Comparison of ENCODE assay signal across 8 cellular contexts in genomic region chr10:78972160-78972946, GRCh38.
DNase-seq lines count a peak whose midpoint lies in the region; ATAC-seq, FAIRE-seq and TF ChIP-seq lines count a peak whose summit lies in the region.

No MANE protein-coding gene starts in this region.

- H2AFZ ChIP-seq in HepG2 (ENCODE audit: low read length), result no peak overlapping the region

- BruUV-seq in HepG2 (replicated peaks; lab: Mats Ljungman, UMichigan), result no TSS peak

- peak; percentile 61 for FAIRE-seq in HepG2 (lab: Jason Lieb, UNC)

- H3K27ac ChIP-seq in BLaER1 (no peak overlapping the region), cingulate gyrus (ENCODE audit: low read depth, low read length) (peak overlapping the region; percentile 98), HepG2 (ENCODE audit: extremely low read length, insufficient read depth, low read length) (peak overlapping the region; percentile 98)

- TF ChIP-seq POLR2A in HepG2 (IDR thresholded peaks at IDR 0.05; ENCODE audit: insufficient read depth in 1 of 2, low read depth in 2 of 2, low read length in 2 of 2), result no peak; a peak in 1 of 4 replicates

- peak; percentile 36 for TF ChIP-seq RAD21 in HepG2 (CRISPR knock-in tag; IDR thresholded peaks at IDR 0.05)

- H3K4me2 ChIP-seq in BLaER1, result peak overlapping the region; percentile 94
- H3K4me2 ChIP-seq in HepG2 (ENCODE audit: low read depth, low read length), result peak overlapping the region; percentile 99

- intact Hi-C loops in HepG2 (cut with micrococcal nuclease; ENCODE audit: unreplicated experiment), result loop anchor here (2.0 to 10.0 kb wide), 5 partner anchors 36 to 514 kb away; no protein-coding TSS in a partner anchor

- 0% methylated on average over 7 of the region's 11 CpGs for WGBS in HepG2 (ENCODE audit: low lambda C conversion rate)

- ATAC-seq in HepG2 (peak; percentile 67), GM21423 (IDR thresholded peaks at IDR 0.05; ENCODE audit: unreplicated experiment) (no peak)

- in situ Hi-C loops in HepG2 (cut with HindIII; ENCODE audit: extremely low pct_ligation_motif_present, low pct_unique_long_range_greater_than_20kb) (loop anchor here (5.0 kb wide), 1 partner anchor 215 kb away; no protein-coding TSS in a partner anchor), GM13976 (cut with MboI; ENCODE audit: low sequenced_read_pairs, unreplicated experiment) (no loop called here)

- no peak overlapping the region for H3K9ac ChIP-seq in BLaER1
- peak overlapping the region; percentile 97 for H3K9ac ChIP-seq in HepG2 (ENCODE audit: insufficient read depth, low read depth, low read length)

- DNase-seq in M059J (ENCODE audit: low read depth), result peak; percentile 98
- peak; percentile 80 for DNase-seq in HepG2 (ENCODE audit: low spot score)
- DNase-seq in stromal cell of bone marrow (ENCODE audit: low read depth), result peak; percentile 92
- DNase-seq in GM13976 (ENCODE audit: low spot score), result no peak
- DNase-seq in NCI-H2081 (lab: John Stamatoyannopoulos, UW), result no peak

- H3K4me1 ChIP-seq in BLaER1, result peaks cover 66% of the 10 kb centered on the region
- peaks cover 92% of the 10 kb centered on the region for H3K4me1 ChIP-seq in HepG2 (ENCODE audit: insufficient read depth, low read length)

- no peak overlapping the region for H3K4me3 ChIP-seq in BLaER1
- peak overlapping the region; percentile 40 to 76 (median 59) for H3K4me3 ChIP-seq in HepG2 (replicated peaks in 1 of 3; ENCODE audit: insufficient read depth in 1 of 3, low read depth in 2 of 3, low read length in 3 of 3)

- H3K79me2 ChIP-seq in HepG2 (ENCODE audit: insufficient read depth, low read length), result no peaks in the 10 kb centered on the region

- peak in 1 of 2 experiments; percentile 20; a peak in 1 of 4 replicates for TF ChIP-seq EP300 in HepG2 (IDR thresholded peaks at IDR 0.05; ENCODE audit: low read depth in 2 of 2, low read length in 2 of 2)
- TF ChIP-seq EP300 in HepG2 (CRISPR knock-in tag; IDR thresholded peaks at IDR 0.05; ENCODE audit: borderline replicate concordance), result peak; percentile 58; the same call in 1 of the 2 replicates

- CTCF ChIA-PET in HepG2 (lab: Yijun Ruan, JAX; ENCODE audit: low intra/inter-chr PET ratio, low total read pairs), result no interaction called here

- H3K9me3 ChIP-seq in BLaER1 (no peaks in the 10 kb centered on the region), HepG2 (ENCODE audit: low read length) (no peaks in the 10 kb centered on the region)

- no peaks in the 10 kb centered on the region for H3K36me3 ChIP-seq in BLaER1
- H3K36me3 ChIP-seq in HepG2 (replicated peaks in 1 of 2; ENCODE audit: control insufficient read depth in 1 of 2, insufficient read depth in 2 of 2, low read length in 2 of 2), result no peaks in the 10 kb centered on the region

- H3K27me3 ChIP-seq in BLaER1 (peaks cover 13% of the 10 kb centered on the region; the same call in 1 of the 2 replicates), HepG2 (ENCODE audit: control insufficient read depth in 1 of 2, insufficient read depth in 2 of 2, low read length in 2 of 2) (no peaks in the 10 kb centered on the region)

- TF ChIP-seq CTCF in HepG2 (CRISPR knock-in tag; IDR thresholded peaks at IDR 0.05) (peak; percentile 22; the same call in 1 of the 2 replicates), GM13976 (IDR thresholded peaks at IDR 0.05; ENCODE audit: borderline replicate concordance, control extremely low read depth, extremely low read depth, insufficient read depth, missing control alignments) (no peak)

- POLR2A ChIA-PET in HepG2 (lab: Yijun Ruan, JAX), result interaction anchor here (0.9 to 5.2 kb wide), 14 partner anchors 10 to 938 kb away, joined by 3 to 122 read pairs (median 8); partner anchors contain the start of gene ZMIZ1

- no peaks in the 10 kb centered on the region for H4K20me1 ChIP-seq in BLaER1
- no peaks in the 10 kb centered on the region for H4K20me1 ChIP-seq in HepG2 (ENCODE audit: insufficient read depth, low read length)

TF ChIP-seq in HepG2, 621 proteins besides CTCF, POLR2A, EP300 and RAD21 (continues in another document):
- TF ChIP-seq ELF4 (CRISPR knock-in tag; IDR thresholded peaks at IDR 0.05; ENCODE audit: borderline replicate concordance) (no peak), HNF1B (CRISPR knock-in tag; IDR thresholded peaks at IDR 0.05) (peak; percentile 78; the same call in 1 of the 2 replicates), BHLHE40 (IDR thresholded peaks at IDR 0.05; ENCODE audit: low read length) (no peak), ZNF431 (CRISPR knock-in tag; IDR thresholded peaks at IDR 0.05; ENCODE audit: borderline replicate concordance, low read depth) (no peak; the same call in 1 of the 2 replicates), SMARCC2 (IDR thresholded peaks at IDR 0.05) (no peak), ZNF850 (CRISPR knock-in tag; conservative IDR thresholded peaks at IDR 0.05) (no peak), JDP2 (CRISPR knock-in tag; IDR thresholded peaks at IDR 0.05; ENCODE audit: borderline replicate concordance) (no peak), MAX (IDR thresholded peaks at IDR 0.05) (no peak), FUBP1 (CRISPR knock-in tag; IDR thresholded peaks at IDR 0.05; ENCODE audit: borderline replicate concordance) (no peak), KLF15 (CRISPR knock-in tag; IDR thresholded peaks at IDR 0.05; ENCODE audit: borderline replicate concordance) (no peak), BRF2 (CRISPR knock-in tag; IDR thresholded peaks at IDR 0.05) (no peak), DPF2 (CRISPR knock-in tag; IDR thresholded peaks at IDR 0.05; ENCODE audit: borderline replicate concordance, low read depth) (no peak; the same call in 1 of the 2 replicates), ZNF576 (CRISPR knock-in tag; IDR thresholded peaks at IDR 0.05) (no peak), SMARCE1 (IDR thresholded peaks at IDR 0.05; ENCODE audit: borderline replicate concordance) (no peak), NFE2L1 (CRISPR knock-in tag; IDR thresholded peaks at IDR 0.05; ENCODE audit: borderline replicate concordance) (peak; percentile 95), SAP130 (CRISPR knock-in tag; IDR thresholded peaks at IDR 0.05; ENCODE audit: low read depth) (peak; percentile 93), SMYD3 (CRISPR knock-in tag; IDR thresholded peaks at IDR 0.05) (no peak), MBD4 (IDR thresholded peaks at IDR 0.05; ENCODE audit: borderline replicate concordance, low read length) (no peak), ZBTB33 (CRISPR knock-in tag; IDR thresholded peaks at IDR 0.05) (no peak; the same call in 1 of the 2 replicates)

Comparison
In these comparisons a context has a peak if more than half of its experiments do, and no peak if none do; other contexts are left out.
1. DNase-seq: peak in M059J (single experiment), HepG2 (single experiment) and stromal cell of bone marrow (single experiment); none in GM13976 (single experiment) and NCI-H2081 (0 of 2).